In genomic region chr16:22193134-22193411, GRCh38 we compare ENCODE assay signal across 14 cellular contexts. TPM values are rescaled to one million over a fixed set of nuclear protein-coding genes. Genes with fewer than 3 reads are reported as not detected.
A peak's percentile ranks its signal among the peaks of the same experiment; 100 is the strongest.
DNase-seq lines count a peak whose midpoint lies in the region; ATAC-seq, FAIRE-seq and TF ChIP-seq lines count a peak whose summit lies in the region.
"Had no signal": no experiment of that assay in that cellular context is flagged by ENCODE, and none has a peak within 500 bp of the region (broad histone marks: within the 10 kb centered on the region; RNA-seq: fewer than 3 reads in every experiment).

No MANE protein-coding gene starts in this region.

- TF ChIP-seq POLR2A in breast epithelium (IDR thresholded peaks at IDR 0.05), result no peak
- no peak for TF ChIP-seq POLR2A in K562 (conservative IDR thresholded peaks at IDR 0.05)
- TF ChIP-seq POLR2A in transverse colon (IDR thresholded peaks at IDR 0.05), result no peak

- H3K36me3 ChIP-seq in breast epithelium, result no peaks in the 10 kb centered on the region
- no peaks in the 10 kb centered on the region for H3K36me3 ChIP-seq in mammary epithelial cell (ENCODE audit: insufficient read depth, low read length)
- no peaks in the 10 kb centered on the region; the same call in 2 of the 3 replicates for H3K36me3 ChIP-seq in K562 (ENCODE audit: control insufficient read depth, insufficient read depth, low read length)
- H3K36me3 ChIP-seq in mucosa of rectum (ENCODE audit: control insufficient read depth in 2 of 2, insufficient read depth in 2 of 2, low read length in 2 of 2), result no peaks in the 10 kb centered on the region
- no peaks in the 10 kb centered on the region for H3K36me3 ChIP-seq in transverse colon

- no peak for TF ChIP-seq EP300 in K562 (IDR thresholded peaks at IDR 0.05; ENCODE audit: low read length)
- TF ChIP-seq EP300 in transverse colon (IDR thresholded peaks at IDR 0.05; ENCODE audit: low read depth), result no peak

- no peak overlapping the region for H2AFZ ChIP-seq in mammary epithelial cell (ENCODE audit: low read depth, low read length)
- H2AFZ ChIP-seq in K562 (ENCODE audit: low read depth, low read length), result 0 out of 2 replicates have a peak overlapping the region, but pooled peaks have one; percentile 98

- in situ Hi-C loops in mammary epithelial cell (cut with MboI; ENCODE audit: low sequenced_read_pairs in 2 of 2), result loop anchor here in 1 of 2 donors (25.0 kb wide), 1 partner anchor 381 kb away; no protein-coding TSS in a partner anchor
- in situ Hi-C loops in K562 (cut with MboI), result no loop called here
- in situ Hi-C loops in transverse colon (cut with MboI; ENCODE audit: low pct_ligation_motif_present in 1 of 4, low pct_unique_long_range_greater_than_20kb in 1 of 4, low sequenced_read_pairs in 3 of 4), result no loop called here

- 90% methylated on average over 2 of the region's 2 CpGs for WGBS in mammary epithelial cell (ENCODE audit: low coverage, missing lambda C conversion rate)
- 59% methylated on average over 2 of the region's 2 CpGs for WGBS in K562 (ENCODE audit: insufficient coverage, low coverage, missing lambda C conversion rate)
- WGBS in transverse colon (ENCODE audit: low coverage in 1 of 2), 2 donors, result 94 to 100% methylated on average over 2 of the region's 2 CpGs

- H3K27ac ChIP-seq in breast epithelium (peak overlapping the region; percentile 97 to 98), mammary epithelial cell (ENCODE audit: insufficient read depth, low read depth, low read length) (no peak overlapping the region), K562 (ENCODE audit: extremely low read depth, low read depth, low read length) (no peak overlapping the region), mucosa of rectum (ENCODE audit: low read depth in 2 of 2, low read length in 2 of 2) (peak overlapping the region; percentile 99), transverse colon (peak overlapping the region; percentile 89 to 99 (median 96))

- H3K9me3 ChIP-seq in breast epithelium (no peaks in the 10 kb centered on the region), mammary epithelial cell (replicated peaks; ENCODE audit: insufficient read depth, low read length) (no peaks in the 10 kb centered on the region), K562 (replicated peaks; ENCODE audit: control insufficient read depth, insufficient read depth, low read depth, low read length) (no peaks in the 10 kb centered on the region), mucosa of rectum (ENCODE audit: control insufficient read depth in 2 of 2, low read length in 2 of 2) (no peaks in the 10 kb centered on the region), transverse colon (no peaks in the 10 kb centered on the region)

- CTCF ChIA-PET in mammary epithelial cell (lab: Charles Lee; ENCODE audit: low non-redundant PET), result no interaction called here
- CTCF ChIA-PET in K562 (lab: Yijun Ruan, JAX; ENCODE audit: low intra/inter-chr PET ratio), result no interaction called here

- no peak for DNase-seq in breast epithelium (ENCODE audit: low spot score in 2 of 2)
- no peak for DNase-seq in mammary epithelial cell
- DNase-seq in K562 (ENCODE audit: extremely low read depth in 1 of 4, low spot score in 3 of 4), result peak in 1 of 4 experiments; percentile 10
- DNase-seq in transverse colon, result no peak
- DNase-seq in NCI-H2227 treated with DMSO at 0.1 percent for 48 hours (lab: John Stamatoyannopoulos, UW), result no peak
- no peak for DNase-seq in HuH-7 (ENCODE audit: low spot score)
- no peak for DNase-seq in globus pallidus (ENCODE audit: low spot score)
- DNase-seq: caudate nucleus, foreskin fibroblast, NCI-H1694 treated with DMSO at 0.1 percent for 48 hours had no signal

- BruUV-seq in mammary epithelial cell (replicated peaks; lab: Mats Ljungman, UMichigan), result no TSS peak
- no TSS peak for BruUV-seq in K562 (replicated peaks; lab: Mats Ljungman, UMichigan)

- H3K79me2 ChIP-seq in mammary epithelial cell (ENCODE audit: insufficient read depth, low read length), result no peaks in the 10 kb centered on the region
- no peaks in the 10 kb centered on the region; the same call in 2 of the 3 replicates for H3K79me2 ChIP-seq in K562 (ENCODE audit: control insufficient read depth, insufficient read depth, low read length)

- no peak for TF ChIP-seq RAD21 in K562 (CRISPR knock-in tag; conservative IDR thresholded peaks at IDR 0.05 in 1 of 2, IDR thresholded peaks at IDR 0.05 in 1 of 2)

- TF ChIP-seq CTCF in breast epithelium (IDR thresholded peaks at IDR 0.05) (no peak), mammary epithelial cell (conservative IDR thresholded peaks at IDR 0.05 in 1 of 2, IDR thresholded peaks at IDR 0.05 in 1 of 2; ENCODE audit: extremely low read depth in 1 of 2, insufficient read depth in 1 of 2, low read depth in 1 of 2, low read length in 2 of 2) (no peak), K562 (IDR thresholded peaks at IDR 0.05 in 2 of 3, conservative IDR thresholded peaks at IDR 0.05 in 1 of 3; ENCODE audit: insufficient read depth in 2 of 3, low read depth in 1 of 3, low read length in 3 of 3) (no peak), transverse colon (IDR thresholded peaks at IDR 0.05) (no peak)

- no peak for FAIRE-seq in K562 (lab: Jason Lieb, UNC)

- no peaks in the 10 kb centered on the region for H3K27me3 ChIP-seq in breast epithelium
- H3K27me3 ChIP-seq in mammary epithelial cell (ENCODE audit: insufficient read depth, low read length), result no peaks in the 10 kb centered on the region
- no peaks in the 10 kb centered on the region for H3K27me3 ChIP-seq in K562 (ENCODE audit: control insufficient read depth in 2 of 2, insufficient read depth in 2 of 2, low read length in 2 of 2)
- H3K27me3 ChIP-seq in mucosa of rectum (ENCODE audit: control insufficient read depth in 2 of 2, insufficient read depth in 2 of 2, low read length in 2 of 2), result no peaks in the 10 kb centered on the region
- H3K27me3 ChIP-seq in transverse colon, result no peaks in the 10 kb centered on the region

- intact Hi-C loops in breast epithelium (cut with DNase I; ENCODE audit: low total_unique reads) (no loop called here), mammary epithelial cell (cut with micrococcal nuclease) (loop anchor here (10.0 kb wide), 1 partner anchor 588 kb away; no protein-coding TSS in a partner anchor), K562 (cut with micrococcal nuclease) (no loop called here), transverse colon (cut with DNase I; ENCODE audit: low total_unique reads) (no loop called here)

- no peaks in the 10 kb centered on the region for H3K9me1 ChIP-seq in K562 (ENCODE audit: control insufficient read depth, insufficient read depth, low read length)

- no peak overlapping the region for H3K9ac ChIP-seq in mammary epithelial cell (ENCODE audit: insufficient read depth, low read length)
- H3K9ac ChIP-seq in K562 (ENCODE audit: insufficient read depth in 1 of 2, low read depth in 2 of 2, low read length in 2 of 2), result no peak overlapping the region
- no peak overlapping the region for H3K9ac ChIP-seq in mucosa of rectum (ENCODE audit: low read depth in 1 of 2, low read length in 2 of 2)

- POLR2A ChIA-PET in K562 (lab: Yijun Ruan, JAX), result interaction anchor here (0.5 to 2.4 kb wide), 3 partner anchors 8 to 105 kb away, joined by 3 to 13 read pairs (median 3); partner anchors contain the start of gene POLR3E

- H4K20me1 ChIP-seq in mammary epithelial cell (ENCODE audit: insufficient read depth, low read length) (no peaks in the 10 kb centered on the region), K562 (replicated peaks; ENCODE audit: control insufficient read depth, insufficient read depth, low read length) (no peaks in the 10 kb centered on the region)

- dilution Hi-C loops in mammary epithelial cell (cut with HindIII; ENCODE audit: low sequenced_read_pairs), result loop anchor here (10.0 kb wide), 1 partner anchor 62 kb away; no protein-coding TSS in a partner anchor

- H3K4me3 ChIP-seq in breast epithelium (peak overlapping the region in 1 of 3 donors; percentile 63), mammary epithelial cell (replicated peaks in 1 of 3; ENCODE audit: insufficient read depth in 1 of 3, low read depth in 2 of 3, low read length in 3 of 3) (no peak overlapping the region), K562 (no peak overlapping the region), mucosa of rectum (ENCODE audit: low read length in 2 of 2) (no peak overlapping the region), transverse colon (no peak overlapping the region)

- H3K4me2 ChIP-seq in mammary epithelial cell (ENCODE audit: insufficient read depth, low read depth, low read length) (no peak overlapping the region), K562 (ENCODE audit: insufficient read depth, low read length) (peak overlapping the region; percentile 95; the same call in 1 of the 2 replicates)

- ATAC-seq in K562, result no peak

- peaks cover 9 to 11% of the 10 kb centered on the region in 2 donors for H3K4me1 ChIP-seq in breast epithelium
- peaks cover 35% of the 10 kb centered on the region for H3K4me1 ChIP-seq in mammary epithelial cell (ENCODE audit: insufficient read depth, low read length)
- H3K4me1 ChIP-seq in K562 (replicated peaks in 1 of 2; ENCODE audit: control insufficient read depth in 2 of 2, insufficient read depth in 2 of 2, low read length in 2 of 2), result peaks cover 25 to 32% of the 10 kb centered on the region in 2 experiments; a peak in 4 of 5 replicates
- peaks cover 36% of the 10 kb centered on the region in 2 donors for H3K4me1 ChIP-seq in mucosa of rectum (ENCODE audit: control insufficient read depth in 2 of 2, insufficient read depth in 2 of 2, low read length in 2 of 2)
- H3K4me1 ChIP-seq in transverse colon, result peaks cover 14 to 53% (median 28%) of the 10 kb centered on the region in 4 donors

RNA-seq across cellular contexts. Expression of gene EEF2K, which starts 13.0 kb away (rescaled TPM):
- total RNA-seq in breast epithelium (10 to 100 TPM; 23.3 to 40.5 (median 30.0) TPM), mammary epithelial cell (10 to 100 TPM; 16.0 to 22.8 TPM), K562 (2014; rRNA removed) (13.1 and 14.8 TPM in 2 replicates), K562 (2014; rRNA removed; fragmentation: Illumina TruSeq; extraction: Trizol) (14.6 and 18.3 TPM in 2 replicates), K562 (2015; rRNA removed; fragmentation: Illumina TruSeq; extraction: Trizol) (12.1 and 12.9 TPM in 2 replicates), K562 (2021) (33.7 and 35.2 TPM in 2 replicates), transverse colon (100 to 1,000 TPM in 1 of 4 donors, 10 to 100 TPM in 3; 22.2 to 223 (median 50.1) TPM)
- polyA plus RNA-seq in mammary epithelial cell (16.3 TPM), K562 (2011; rRNA removed) (12.2 and 13.7 TPM in 2 replicates), K562 (2014; fragmentation: Illumina TruSeq; extraction: Trizol) (23.0 and 26.3 TPM in 2 replicates), K562 (2014; fragmentation: Nextera tagmentation; extraction: Ambion mirVana) (1 to 10 TPM; 3.0 to 3.4 TPM), K562 (2014; rRNA removed) (11.3 and 15.3 TPM in 2 replicates)
- 27.0 TPM for polyA minus RNA-seq in mammary epithelial cell
- 80.4 and 136 TPM in 2 replicates for total RNA-seq in K562 (2011; cell fraction: chromatin; rRNA removed; ENCODE audit: low replicate concordance)
- total RNA-seq in K562 (2011; cell fraction: nucleolus; rRNA removed), result 75.0 and 81.5 TPM in 2 replicates
- total RNA-seq in K562 (2011; cell fraction: nucleoplasm; rRNA removed), result 92.4 and 163 TPM in 2 replicates
- 20.2 and 20.3 TPM in 2 replicates for polyA plus RNA-seq in K562 (2011; cell fraction: cytosol; rRNA removed)
- polyA plus RNA-seq in K562 (2011; cell fraction: nucleus; rRNA removed), result 32.2 and 38.1 TPM in 2 replicates
- 10.6 and 18.8 TPM in 2 replicates for polyA plus RNA-seq in K562 (2012)
- polyA minus RNA-seq in K562 (2011; rRNA and poly(A)+ RNA removed), result 29.6 and 31.7 TPM in 2 replicates
- 28.4 and 40.3 TPM in 2 replicates for polyA minus RNA-seq in K562 (2011; cell fraction: cytosol; rRNA and poly(A)+ RNA removed)
- polyA minus RNA-seq in K562 (2011; cell fraction: nucleus; rRNA and poly(A)+ RNA removed), result 12.3 and 15.8 TPM in 2 replicates

RNA-seq across cellular contexts. Expression of gene SDR42E2, which starts 30.8 kb away (rescaled TPM):
- total RNA-seq in breast epithelium, result under 1 TPM in 1 of 3 donors, not detected in 2; 0.16 TPM
- total RNA-seq in mammary epithelial cell, result not detected
- polyA plus RNA-seq in mammary epithelial cell, result not detected
- polyA minus RNA-seq in mammary epithelial cell, result not detected
- total RNA-seq in K562 (2011; cell fraction: chromatin; rRNA removed; ENCODE audit: low replicate concordance), result 0.28 TPM in 1 of 2 replicates, not detected in the other
- 0.13 TPM in 1 of 2 replicates, not detected in the other for total RNA-seq in K562 (2011; cell fraction: nucleolus; rRNA removed)
- 0.22 and 0.53 TPM in 2 replicates for total RNA-seq in K562 (2011; cell fraction: nucleoplasm; rRNA removed)
- not detected in 2 replicates for total RNA-seq in K562 (2014; rRNA removed)
- not detected in 2 replicates for total RNA-seq in K562 (2014; rRNA removed; fragmentation: Illumina TruSeq; extraction: Trizol)
- total RNA-seq in K562 (2015; rRNA removed; fragmentation: Illumina TruSeq; extraction: Trizol), result 0.07 TPM in 1 of 2 replicates, not detected in the other
- not detected in 2 replicates for total RNA-seq in K562 (2021)
- 0.03 and 0.08 TPM in 2 replicates for polyA plus RNA-seq in K562 (2011; rRNA removed)
- 0.03 TPM in 1 of 2 replicates, not detected in the other for polyA plus RNA-seq in K562 (2011; cell fraction: cytosol; rRNA removed)
- polyA plus RNA-seq in K562 (2011; cell fraction: nucleus; rRNA removed), result 0.06 and 0.09 TPM in 2 replicates
- polyA plus RNA-seq in K562 (2012), result 0.04 and 0.07 TPM in 2 replicates
- 0.04 TPM in 1 of 2 replicates, not detected in the other for polyA plus RNA-seq in K562 (2014; fragmentation: Illumina TruSeq; extraction: Trizol)
- polyA plus RNA-seq in K562 (2014; fragmentation: Nextera tagmentation; extraction: Ambion mirVana), result under 1 TPM; 0.04 to 0.06 TPM
- polyA plus RNA-seq in K562 (2014; rRNA removed), result not detected in 2 replicates
- polyA minus RNA-seq in K562 (2011; rRNA and poly(A)+ RNA removed), result not detected in 2 replicates
- polyA minus RNA-seq in K562 (2011; cell fraction: cytosol; rRNA and poly(A)+ RNA removed), result not detected in 2 replicates
- 0.22 and 0.27 TPM in 2 replicates for polyA minus RNA-seq in K562 (2011; cell fraction: nucleus; rRNA and poly(A)+ RNA removed)
- total RNA-seq in transverse colon, result not detected
- total RNA-seq: HT1080, lower leg skin, renal cortical epithelial cell had no signal

Comparison
In these comparisons a context has a peak if more than half of its experiments do, and no peak if none do; other contexts are left out.
1. H3K27ac ChIP-seq: peak in breast epithelium (2 of 2), mucosa of rectum (2 of 2) and transverse colon (4 of 4); none in mammary epithelial cell (single experiment) and K562 (single experiment).